Comparison of ENCODE assay signal across 8 cellular contexts in genomic region chr19:58361900-58362271, GRCh38. TPM values are rescaled to one million over a fixed set of nuclear protein-coding genes. Genes with fewer than 3 reads are reported as not detected.
DNase-seq lines count a peak whose midpoint lies in the region; ATAC-seq and TF ChIP-seq lines count a peak whose summit lies in the region.

No MANE protein-coding gene starts in this region.

- peak; percentile 16 for TF ChIP-seq POLR2A in GM10847 (IDR thresholded peaks at IDR 0.05; ENCODE audit: extremely low read depth, insufficient read length)

- DNase-seq in NCI-H2227 treated with DMSO at 0.1 percent for 48 hours (lab: John Stamatoyannopoulos, UW) (peak; percentile 89), germinal center (ENCODE audit: low spot score) (peak; percentile 44), posterior vena cava (ENCODE audit: low spot score) (peak; percentile 88), cerebellar nuclear complex (lab: John Stamatoyannopoulos, UW) (no peak), cerebellum (ENCODE audit: low spot score) (no peak)

- intact Hi-C loops in posterior vena cava (cut with DNase I), result loop anchor here in 1 of 2 donors (10.0 kb wide), 1 partner anchor 1677 kb away; no protein-coding TSS in a partner anchor

- no peaks in the 10 kb centered on the region for H3K9me3 Mint-ChIP-seq in activated T-helper 17 cell treated with anti-CD3 and anti-CD28 coated beads, Interleukin-2, amount 50 U/mL, for 72 hours

- H3K4me3 Mint-ChIP-seq in activated T-helper 17 cell treated with anti-CD3 and anti-CD28 coated beads, Interleukin-2, amount 50 U/mL, for 72 hours, result peak overlapping the region; percentile 95

- H3K27ac Mint-ChIP-seq in activated T-helper 17 cell treated with anti-CD3 and anti-CD28 coated beads, Interleukin-2, amount 50 U/mL, for 72 hours, result peak overlapping the region; percentile 93

- no peaks in the 10 kb centered on the region for H3K36me3 Mint-ChIP-seq in activated T-helper 17 cell treated with anti-CD3 and anti-CD28 coated beads, Interleukin-2, amount 50 U/mL, for 72 hours (ENCODE audit: low read depth)

- H3K4me1 Mint-ChIP-seq in activated T-helper 17 cell treated with anti-CD3 and anti-CD28 coated beads, Interleukin-2, amount 50 U/mL, for 72 hours, result no peaks in the 10 kb centered on the region

- H3K27me3 Mint-ChIP-seq in activated T-helper 17 cell treated with anti-CD3 and anti-CD28 coated beads, Interleukin-2, amount 50 U/mL, for 72 hours, result no peaks in the 10 kb centered on the region

- ATAC-seq in HG02571 (IDR thresholded peaks at IDR 0.05; ENCODE audit: unreplicated experiment), result peak; percentile 5
- peak; percentile 45 for ATAC-seq in activated T-helper 17 cell treated with anti-CD3 and anti-CD28 coated beads, Interleukin-2, amount 50 U/mL, for 72 hours (replicated peaks)

RNA-seq across cellular contexts. Expression of gene ZNF497, which starts 0.7 kb away (rescaled TPM):
- 1 to 10 TPM; 1.7 to 1.8 TPM for total RNA-seq in activated T-helper 17 cell treated with anti-CD3 and anti-CD28 coated beads, Interleukin-2, amount 50 U/mL, for 72 hours
- total RNA-seq in posterior vena cava (under 1 TPM; 0.14 to 0.69 TPM), cerebellum (7.0 TPM)

RNA-seq across cellular contexts. Expression of gene A1BG, which starts 8.6 kb away (rescaled TPM):
- total RNA-seq in activated T-helper 17 cell treated with anti-CD3 and anti-CD28 coated beads, Interleukin-2, amount 50 U/mL, for 72 hours, result 10 to 100 TPM; 12.4 to 15.4 TPM
- total RNA-seq in posterior vena cava, result 10 to 100 TPM; 11.7 to 17.5 TPM
- 2.0 TPM for total RNA-seq in cerebellum

RNA-seq across cellular contexts. Expression of gene ZNF837, which starts 18.9 kb away (rescaled TPM):
- total RNA-seq in activated T-helper 17 cell treated with anti-CD3 and anti-CD28 coated beads, Interleukin-2, amount 50 U/mL, for 72 hours, result 1 to 10 TPM; 1.1 to 1.9 TPM
- total RNA-seq in posterior vena cava (1 to 10 TPM in 1 of 2 donors, under 1 TPM in 1; 0.86 to 1.0 TPM), cerebellum (0.73 TPM)

RNA-seq across cellular contexts. Expression of gene RPS5, which starts 25.2 kb away (rescaled TPM):
- 1,000 to 10,000 TPM; 1,376 to 1,435 TPM for total RNA-seq in activated T-helper 17 cell treated with anti-CD3 and anti-CD28 coated beads, Interleukin-2, amount 50 U/mL, for 72 hours
- total RNA-seq in posterior vena cava, result 100 to 1,000 TPM; 714 to 768 TPM
- total RNA-seq in cerebellum, result 920 TPM

RNA-seq across cellular contexts. Expression of gene RNF225, which starts 33.6 kb away (rescaled TPM):
- under 1 TPM in 1 of 2 donors, not detected in 1; 0.64 TPM for total RNA-seq in activated T-helper 17 cell treated with anti-CD3 and anti-CD28 coated beads, Interleukin-2, amount 50 U/mL, for 72 hours
- total RNA-seq in posterior vena cava, result not detected
- total RNA-seq in cerebellum, result not detected

Comparison
In these comparisons a context has a peak if more than half of its experiments do, and no peak if none do; other contexts are left out.
1. DNase-seq: peak in NCI-H2227 treated with DMSO at 0.1 percent for 48 hours (single experiment), germinal center (single experiment) and posterior vena cava (single experiment); none in cerebellar nuclear complex (0 of 2) and cerebellum (single experiment).